In the genomic region with DNA sequence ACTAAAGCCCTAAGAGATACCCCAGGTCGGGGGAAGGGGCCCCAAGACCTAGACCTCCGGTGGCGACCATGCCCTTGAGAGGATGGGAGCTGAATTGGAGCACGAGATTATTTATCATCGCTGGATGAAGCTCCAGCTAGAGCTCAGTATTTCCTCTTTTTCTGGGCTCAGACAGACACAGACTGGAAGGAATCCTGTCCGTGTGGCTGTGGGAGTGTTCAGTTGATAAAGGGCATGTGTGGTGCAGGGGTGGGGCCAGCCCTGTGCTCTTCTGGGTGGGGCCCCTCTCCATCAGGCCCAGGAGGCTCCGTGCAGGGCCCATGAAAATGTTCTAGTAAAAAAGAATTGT, we compare ENCODE assay signal across 1 cellular context.
TF ChIP-seq lines count a peak whose summit lies in the region.

No MANE protein-coding gene starts in this region.

TF ChIP-seq in WTC11, 78 proteins besides CTCF, POLR2A, EP300 and RAD21 (continued from another document):
- TF ChIP-seq ATF2 (CRISPR knock-in tag; IDR thresholded peaks at IDR 0.05; ENCODE audit: borderline replicate concordance, low read depth), result no peak
- no peak for TF ChIP-seq FOXK1 (CRISPR knock-in tag; IDR thresholded peaks at IDR 0.05)
- no peak for TF ChIP-seq OVOL2 (CRISPR knock-in tag; IDR thresholded peaks at IDR 0.05; ENCODE audit: borderline replicate concordance)
- no peak for TF ChIP-seq ZNF671 (CRISPR knock-in tag; IDR thresholded peaks at IDR 0.05)
- TF ChIP-seq, protein P1, sequence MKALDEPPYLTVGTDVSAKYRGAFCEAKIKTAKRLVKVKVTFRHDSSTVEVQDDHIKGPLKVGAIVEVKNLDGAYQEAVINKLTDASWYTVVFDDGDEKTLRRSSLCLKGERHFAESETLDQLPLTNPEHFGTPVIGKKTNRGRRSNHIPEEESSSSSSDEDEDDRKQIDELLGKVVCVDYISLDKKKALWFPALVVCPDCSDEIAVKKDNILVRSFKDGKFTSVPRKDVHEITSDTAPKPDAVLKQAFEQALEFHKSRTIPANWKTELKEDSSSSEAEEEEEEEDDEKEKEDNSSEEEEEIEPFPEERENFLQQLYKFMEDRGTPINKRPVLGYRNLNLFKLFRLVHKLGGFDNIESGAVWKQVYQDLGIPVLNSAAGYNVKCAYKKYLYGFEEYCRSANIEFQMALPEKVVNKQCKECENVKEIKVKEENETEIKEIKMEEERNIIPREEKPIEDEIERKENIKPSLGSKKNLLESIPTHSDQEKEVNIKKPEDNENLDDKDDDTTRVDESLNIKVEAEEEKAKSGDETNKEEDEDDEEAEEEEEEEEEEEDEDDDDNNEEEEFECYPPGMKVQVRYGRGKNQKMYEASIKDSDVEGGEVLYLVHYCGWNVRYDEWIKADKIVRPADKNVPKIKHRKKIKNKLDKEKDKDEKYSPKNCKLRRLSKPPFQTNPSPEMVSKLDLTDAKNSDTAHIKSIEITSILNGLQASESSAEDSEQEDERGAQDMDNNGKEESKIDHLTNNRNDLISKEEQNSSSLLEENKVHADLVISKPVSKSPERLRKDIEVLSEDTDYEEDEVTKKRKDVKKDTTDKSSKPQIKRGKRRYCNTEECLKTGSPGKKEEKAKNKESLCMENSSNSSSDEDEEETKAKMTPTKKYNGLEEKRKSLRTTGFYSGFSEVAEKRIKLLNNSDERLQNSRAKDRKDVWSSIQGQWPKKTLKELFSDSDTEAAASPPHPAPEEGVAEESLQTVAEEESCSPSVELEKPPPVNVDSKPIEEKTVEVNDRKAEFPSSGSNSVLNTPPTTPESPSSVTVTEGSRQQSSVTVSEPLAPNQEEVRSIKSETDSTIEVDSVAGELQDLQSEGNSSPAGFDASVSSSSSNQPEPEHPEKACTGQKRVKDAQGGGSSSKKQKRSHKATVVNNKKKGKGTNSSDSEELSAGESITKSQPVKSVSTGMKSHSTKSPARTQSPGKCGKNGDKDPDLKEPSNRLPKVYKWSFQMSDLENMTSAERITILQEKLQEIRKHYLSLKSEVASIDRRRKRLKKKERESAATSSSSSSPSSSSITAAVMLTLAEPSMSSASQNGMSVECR (CRISPR knock-in tag; IDR thresholded peaks at IDR 0.05; ENCODE audit: borderline replicate concordance), result no peak
- TF ChIP-seq SMAD4 (CRISPR knock-in tag; IDR thresholded peaks at IDR 0.05), result no peak
